In genomic region chr9:6598249-6598725, GRCh38 we compare ENCODE assay signal across 1 cellular context.
TF ChIP-seq lines count a peak whose summit lies in the region.

No MANE protein-coding gene starts in this region.

TF ChIP-seq in GM12878, 131 proteins besides CTCF, POLR2A, EP300 and RAD21 (continued from another document):
- peak; percentile 76; the same call in 1 of the 2 replicates for TF ChIP-seq TCF3 (IDR thresholded peaks at IDR 0.05; ENCODE audit: borderline replicate concordance, insufficient read depth, low read depth, low read length)
- peak; percentile 66; the same call in 1 of the 2 replicates for TF ChIP-seq BACH1 (IDR thresholded peaks at IDR 0.05; ENCODE audit: borderline replicate concordance)
- peak; percentile 69 for TF ChIP-seq MEF2B (IDR thresholded peaks at IDR 0.05; ENCODE audit: partially characterized antibody, poor library complexity, severe bottlenecking)
- TF ChIP-seq STAT1 (conservative IDR thresholded peaks at IDR 0.05) = no peak
- TF ChIP-seq HCFC1 (IDR thresholded peaks at IDR 0.05; ENCODE audit: low read length) = no peak
- TF ChIP-seq, protein P1, sequence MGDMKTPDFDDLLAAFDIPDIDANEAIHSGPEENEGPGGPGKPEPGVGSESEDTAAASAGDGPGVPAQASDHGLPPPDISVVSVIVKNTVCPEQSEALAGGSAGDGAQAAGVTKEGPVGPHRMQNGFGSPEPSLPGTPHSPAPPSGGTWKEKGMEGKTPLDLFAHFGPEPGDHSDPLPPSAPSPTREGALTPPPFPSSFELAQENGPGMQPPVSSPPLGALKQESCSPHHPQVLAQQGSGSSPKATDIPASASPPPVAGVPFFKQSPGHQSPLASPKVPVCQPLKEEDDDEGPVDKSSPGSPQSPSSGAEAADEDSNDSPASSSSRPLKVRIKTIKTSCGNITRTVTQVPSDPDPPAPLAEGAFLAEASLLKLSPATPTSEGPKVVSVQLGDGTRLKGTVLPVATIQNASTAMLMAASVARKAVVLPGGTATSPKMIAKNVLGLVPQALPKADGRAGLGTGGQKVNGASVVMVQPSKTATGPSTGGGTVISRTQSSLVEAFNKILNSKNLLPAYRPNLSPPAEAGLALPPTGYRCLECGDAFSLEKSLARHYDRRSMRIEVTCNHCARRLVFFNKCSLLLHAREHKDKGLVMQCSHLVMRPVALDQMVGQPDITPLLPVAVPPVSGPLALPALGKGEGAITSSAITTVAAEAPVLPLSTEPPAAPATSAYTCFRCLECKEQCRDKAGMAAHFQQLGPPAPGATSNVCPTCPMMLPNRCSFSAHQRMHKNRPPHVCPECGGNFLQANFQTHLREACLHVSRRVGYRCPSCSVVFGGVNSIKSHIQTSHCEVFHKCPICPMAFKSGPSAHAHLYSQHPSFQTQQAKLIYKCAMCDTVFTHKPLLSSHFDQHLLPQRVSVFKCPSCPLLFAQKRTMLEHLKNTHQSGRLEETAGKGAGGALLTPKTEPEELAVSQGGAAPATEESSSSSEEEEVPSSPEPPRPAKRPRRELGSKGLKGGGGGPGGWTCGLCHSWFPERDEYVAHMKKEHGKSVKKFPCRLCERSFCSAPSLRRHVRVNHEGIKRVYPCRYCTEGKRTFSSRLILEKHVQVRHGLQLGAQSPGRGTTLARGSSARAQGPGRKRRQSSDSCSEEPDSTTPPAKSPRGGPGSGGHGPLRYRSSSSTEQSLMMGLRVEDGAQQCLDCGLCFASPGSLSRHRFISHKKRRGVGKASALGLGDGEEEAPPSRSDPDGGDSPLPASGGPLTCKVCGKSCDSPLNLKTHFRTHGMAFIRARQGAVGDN (IDR thresholded peaks at IDR 0.05) = 0 out of 2 replicates have a peak, but pooled peaks have one; percentile 60
- TF ChIP-seq FOS (IDR thresholded peaks at IDR 0.05; ENCODE audit: borderline replicate concordance, extremely low read depth, insufficient read length) = no peak
- peak; percentile 46 for TF ChIP-seq RUNX3 (IDR thresholded peaks at IDR 0.05; ENCODE audit: low read length)
- TF ChIP-seq, protein P2, sequence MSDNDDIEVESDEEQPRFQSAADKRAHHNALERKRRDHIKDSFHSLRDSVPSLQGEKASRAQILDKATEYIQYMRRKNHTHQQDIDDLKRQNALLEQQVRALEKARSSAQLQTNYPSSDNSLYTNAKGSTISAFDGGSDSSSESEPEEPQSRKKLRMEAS (IDR thresholded peaks at IDR 0.05; ENCODE audit: low read depth, low read length) = no peak
- no peak for TF ChIP-seq RBBP5 (conservative IDR thresholded peaks at IDR 0.05)
- TF ChIP-seq GABPA (IDR thresholded peaks at IDR 0.05; ENCODE audit: low read depth) = 0 out of 2 replicates have a peak, but pooled peaks have one; percentile 34
- TF ChIP-seq NR2F1 (conservative IDR thresholded peaks at IDR 0.05) = peak; percentile 98
- peak; percentile 86 for TF ChIP-seq ATF7 (IDR thresholded peaks at IDR 0.05; ENCODE audit: low read depth)
- TF ChIP-seq ETV6 (conservative IDR thresholded peaks at IDR 0.05 in 1 of 2, IDR thresholded peaks at IDR 0.05 in 1 of 2; ENCODE audit: borderline replicate concordance in 1 of 2, low read depth in 1 of 2) = 0 out of 4 replicates have a peak, but pooled peaks of 1 of the 2 experiments have one; percentile 47
- no peak for TF ChIP-seq BCLAF1 (IDR thresholded peaks at IDR 0.05)
- no peak for TF ChIP-seq NFYA (IDR thresholded peaks at IDR 0.05; ENCODE audit: borderline replicate concordance, low read depth, low read length)
- TF ChIP-seq PAX5 (IDR thresholded peaks at IDR 0.05; ENCODE audit: borderline replicate concordance, low read depth, low read length) = peak; percentile 90; the same call in 1 of the 2 replicates
- peak; percentile 98 for TF ChIP-seq IRF4 (IDR thresholded peaks at IDR 0.05; ENCODE audit: low read depth, low read length)
- TF ChIP-seq, protein P3, sequence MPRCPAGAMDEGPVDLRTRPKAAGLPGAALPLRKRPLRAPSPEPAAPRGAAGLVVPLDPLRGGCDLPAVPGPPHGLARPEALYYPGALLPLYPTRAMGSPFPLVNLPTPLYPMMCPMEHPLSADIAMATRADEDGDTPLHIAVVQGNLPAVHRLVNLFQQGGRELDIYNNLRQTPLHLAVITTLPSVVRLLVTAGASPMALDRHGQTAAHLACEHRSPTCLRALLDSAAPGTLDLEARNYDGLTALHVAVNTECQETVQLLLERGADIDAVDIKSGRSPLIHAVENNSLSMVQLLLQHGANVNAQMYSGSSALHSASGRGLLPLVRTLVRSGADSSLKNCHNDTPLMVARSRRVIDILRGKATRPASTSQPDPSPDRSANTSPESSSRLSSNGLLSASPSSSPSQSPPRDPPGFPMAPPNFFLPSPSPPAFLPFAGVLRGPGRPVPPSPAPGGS (IDR thresholded peaks at IDR 0.05; ENCODE audit: borderline replicate concordance, insufficient read depth, low read depth, low read length, poor library complexity, severe bottlenecking) = peak; percentile 38
